Comparison of ENCODE assay signal across 8 cellular contexts in genomic region chr10:63133787-63134557, GRCh38. TPM values are rescaled to one million over a fixed set of nuclear protein-coding genes. Genes with fewer than 3 reads are reported as not detected.
DNase-seq lines count a peak whose midpoint lies in the region; ATAC-seq and TF ChIP-seq lines count a peak whose summit lies in the region.

No MANE protein-coding gene starts in this region.

- peak overlapping the region; percentile 95 for H3K4me3 Mint-ChIP-seq in neural crest cell

- TF ChIP-seq CTCF in SK-N-SH (IDR thresholded peaks at IDR 0.05): no peak
- TF ChIP-seq CTCF in epithelial cell of proximal tubule (conservative IDR thresholded peaks at IDR 0.05; ENCODE audit: low read depth, low read length): no peak
- no peak for TF ChIP-seq CTCF in neural crest cell (conservative IDR thresholded peaks at IDR 0.05)

- peak overlapping the region; percentile 91 to 97 for H3K4me3 ChIP-seq in SK-N-SH (ENCODE audit: low read depth in 2 of 2, low read length in 1 of 2)
- peak overlapping the region; percentile 100 for H3K4me3 ChIP-seq in epithelial cell of proximal tubule (ENCODE audit: low read depth, low read length)

- peaks cover 58% of the 10 kb centered on the region for H3K79me2 ChIP-seq in SK-N-SH (ENCODE audit: insufficient read depth)

- CTCF ChIA-PET in SK-N-SH (lab: Yijun Ruan, JAX): interaction anchor here (0.9 to 4.2 kb wide), 4 partner anchors 24 to 579 kb away, joined by 3 to 21 read pairs (median 6); no protein-coding TSS in a partner anchor

- H3K27ac Mint-ChIP-seq in neural crest cell (ENCODE audit: unreplicated experiment): no peak overlapping the region

- peaks cover 23% of the 10 kb centered on the region for H4K20me1 ChIP-seq in SK-N-SH (ENCODE audit: insufficient read depth)

- DNase-seq in SK-N-SH: no peak
- DNase-seq in SKM-1 (lab: John Stamatoyannopoulos, UW; ENCODE audit: unreplicated experiment): peak; percentile 40
- no peak for DNase-seq in epithelial cell of proximal tubule (ENCODE audit: low read depth)
- no peak for DNase-seq in neural crest cell (ENCODE audit: low read depth, low spot score)
- no peak for DNase-seq in MV-4-11 (lab: John Stamatoyannopoulos, UW)
- DNase-seq in activated gamma-delta T cell treated with Interleukin-2 at 50 U/mL for 16 hours: no peak

- no peaks in the 10 kb centered on the region for H3F3A ChIP-seq in SK-N-SH (replicated peaks; ENCODE audit: insufficient read depth)

- TF ChIP-seq RAD21 in SK-N-SH (IDR thresholded peaks at IDR 0.05; ENCODE audit: low read length): no peak

- peaks cover 6% of the 10 kb centered on the region for H3K36me3 Mint-ChIP-seq in neural crest cell (ENCODE audit: low read depth)

- H3K9me2 ChIP-seq in SK-N-SH: no peaks in the 10 kb centered on the region

- H3K9me3 Mint-ChIP-seq in neural crest cell: peaks cover 13% of the 10 kb centered on the region

- no peaks in the 10 kb centered on the region for H3K9me3 ChIP-seq in SK-N-SH

- no peak; the same call in 2 of the 3 replicates for ATAC-seq in SK-N-SH treated with all-trans-retinoic acid at 6 μM for 48 hours
- ATAC-seq in HG02885 (IDR thresholded peaks at IDR 0.05; ENCODE audit: poor library complexity, unreplicated experiment): no peak

- no peaks in the 10 kb centered on the region for H3K36me3 ChIP-seq in SK-N-SH (replicated peaks in 1 of 2; ENCODE audit: control insufficient read depth in 1 of 2, insufficient read depth in 2 of 2, low read length in 1 of 2)

- H3K27me3 Mint-ChIP-seq in neural crest cell (ENCODE audit: low read depth): no peaks in the 10 kb centered on the region

- H3K9ac ChIP-seq in SK-N-SH: peak overlapping the region; percentile 96

- H3K4me1 ChIP-seq in SK-N-SH (ENCODE audit: control insufficient read depth in 1 of 2, insufficient read depth in 2 of 2, low read depth in 1 of 2, low read length in 1 of 2): peaks cover 0 to 6% of the 10 kb centered on the region in 2 experiments; a peak in 3 of 4 replicates

- POLR2A ChIA-PET in SK-N-SH (lab: Yijun Ruan, JAX): interaction anchor here (1.3 kb wide), 1 partner anchor 496 kb away, joined by 4 read pairs; no protein-coding TSS in a partner anchor

- H2AFZ ChIP-seq in SK-N-SH (ENCODE audit: low read depth): peak overlapping the region; percentile 96

- TF ChIP-seq EP300 in SK-N-SH (IDR thresholded peaks at IDR 0.05; ENCODE audit: borderline replicate concordance in 1 of 2, low read depth in 1 of 2, low read length in 1 of 2): no peak

- peak overlapping the region; percentile 89 to 92; a peak in 3 of 4 replicates for H3K27ac ChIP-seq in SK-N-SH (ENCODE audit: low read depth in 2 of 2, low read length in 1 of 2)

- WGBS in SK-N-SH (ENCODE audit: low lambda C conversion rate): 16% methylated on average over 8 of the region's 11 CpGs

- peak overlapping the region; percentile 86 for H3K4me2 ChIP-seq in SK-N-SH

- H3K27me3 ChIP-seq in SK-N-SH (ENCODE audit: insufficient read depth): no peaks in the 10 kb centered on the region

- H3K4me1 Mint-ChIP-seq in neural crest cell: peaks cover 28% of the 10 kb centered on the region

TF ChIP-seq in SK-N-SH, 30 proteins besides CTCF, POLR2A, EP300 and RAD21:
- TF ChIP-seq RFX5 (IDR thresholded peaks at IDR 0.05; ENCODE audit: low read length) (no peak), USF2 (IDR thresholded peaks at IDR 0.05; ENCODE audit: borderline replicate concordance, low read depth, low read length) (no peak), RXRA (IDR thresholded peaks at IDR 0.05; ENCODE audit: borderline replicate concordance, low read depth) (no peak)

TF ChIP-seq in SK-N-SH treated with all-trans-retinoic acid at 6 μM for 48 hours, 23 proteins besides CTCF, POLR2A, EP300 and RAD21:
- TF ChIP-seq ZNF70 (CRISPR knock-in tag; IDR thresholded peaks at IDR 0.05) (no peak), OSR1 (CRISPR knock-in tag; IDR thresholded peaks at IDR 0.05) (no peak), TSHZ2 (CRISPR knock-in tag; IDR thresholded peaks at IDR 0.05) (no peak), SNAI2 (CRISPR knock-in tag; IDR thresholded peaks at IDR 0.05) (no peak), ISL1 (CRISPR knock-in tag; IDR thresholded peaks at IDR 0.05) (no peak), CREB5 (CRISPR knock-in tag; IDR thresholded peaks at IDR 0.05; ENCODE audit: low read depth) (no peak), BACH2 (CRISPR knock-in tag; IDR thresholded peaks at IDR 0.05; ENCODE audit: borderline replicate concordance) (no peak), ZNF565 (CRISPR knock-in tag; conservative IDR thresholded peaks at IDR 0.05; ENCODE audit: low read depth) (no peak), ZFP30 (CRISPR knock-in tag; IDR thresholded peaks at IDR 0.05) (no peak), CSDC2 (CRISPR knock-in tag; IDR thresholded peaks at IDR 0.05) (no peak), ZC3H10 (CRISPR knock-in tag; IDR thresholded peaks at IDR 0.05) (no peak), TOX (CRISPR knock-in tag; IDR thresholded peaks at IDR 0.05; ENCODE audit: borderline replicate concordance) (no peak), RARB (CRISPR knock-in tag; IDR thresholded peaks at IDR 0.05) (no peak), ESRRG (CRISPR knock-in tag; IDR thresholded peaks at IDR 0.05) (no peak), PATZ1 (CRISPR knock-in tag; IDR thresholded peaks at IDR 0.05; ENCODE audit: borderline replicate concordance) (no peak), ARNTL (CRISPR knock-in tag; IDR thresholded peaks at IDR 0.05; ENCODE audit: borderline replicate concordance, low read depth) (no peak), ZNF8 (CRISPR knock-in tag; IDR thresholded peaks at IDR 0.05) (no peak), CSRNP3 (CRISPR knock-in tag; IDR thresholded peaks at IDR 0.05) (no peak)

RNA-seq across cellular contexts. Expression of gene NRBF2, which starts 0.8 kb away (rescaled TPM):
- polyA plus RNA-seq in SK-N-SH (2012; rRNA removed): 8.9 and 13.2 TPM in 2 replicates
- polyA plus RNA-seq in SK-N-SH (2012; cell fraction: cytosol; rRNA removed): 15.2 and 16.8 TPM in 2 replicates
- 2.9 and 5.6 TPM in 2 replicates for polyA plus RNA-seq in SK-N-SH (2012; cell fraction: nucleus; rRNA removed)
- total RNA-seq in epithelial cell of proximal tubule: 14.0 and 14.3 TPM in 2 replicates
- 19.3 and 21.4 TPM in 2 replicates for total RNA-seq in neural crest cell
